ENCODE assay signal across 13 cellular contexts in genomic region chr5:159820692-159821091, GRCh38.
DNase-seq lines count a peak whose midpoint lies in the region; TF ChIP-seq lines count a peak whose summit lies in the region.
"Had no signal": no experiment of that assay in that cellular context is flagged by ENCODE, and none has a peak within 500 bp of the region (broad histone marks: within the 10 kb centered on the region; RNA-seq: fewer than 3 reads in every experiment).

No MANE protein-coding gene starts in this region.

- TF ChIP-seq CTCF in right atrium auricular region (IDR thresholded peaks at IDR 0.05) (no peak), transverse colon (IDR thresholded peaks at IDR 0.05) (no peak)

- no peak for TF ChIP-seq EP300 in transverse colon (IDR thresholded peaks at IDR 0.05; ENCODE audit: low read depth)

- H3K27ac ChIP-seq in right atrium auricular region: peak overlapping the region; percentile 48 to 84
- peak overlapping the region; percentile 62 to 69 (median 64) for H3K27ac ChIP-seq in transverse colon

- peak; percentile 55 for DNase-seq in right atrium auricular region (ENCODE audit: low spot score)
- no peak for DNase-seq in cardiac septum (ENCODE audit: low spot score)
- DNase-seq in islet precursor cell: peak; percentile 8
- no peak for DNase-seq in transverse colon
- no peak for DNase-seq in MV-4-11 (lab: John Stamatoyannopoulos, UW)
- DNase-seq in NCI-H2196 (lab: John Stamatoyannopoulos, UW; ENCODE audit: unreplicated experiment): no peak
- no peak for DNase-seq in NCI-H2107 treated with DMSO at 0.1 percent for 48 hours (lab: John Stamatoyannopoulos, UW; ENCODE audit: unreplicated experiment)
- DNase-seq: 8988T; ACHN; C1 segment of cervical spinal cord; Calu3; CD4-positive, alpha-beta T cell; DMS 273 treated with DMSO at 0.1 percent for 48 hours had no signal

- 91 to 100% methylated on average over 1 to 3 of the region's 3 CpGs for WGBS in transverse colon (ENCODE audit: low coverage in 1 of 2), 2 donors

- in situ Hi-C loops in transverse colon (cut with MboI; ENCODE audit: low pct_ligation_motif_present in 1 of 4, low pct_unique_long_range_greater_than_20kb in 1 of 4, low sequenced_read_pairs in 3 of 4): no loop called here

- H3K4me1 ChIP-seq in right atrium auricular region (peaks cover 0 to 15% of the 10 kb centered on the region in 2 donors), transverse colon (peaks cover 0 to 3% (median 1%) of the 10 kb centered on the region in 4 donors)

- H3K27me3 ChIP-seq in right atrium auricular region (no peaks in the 10 kb centered on the region), transverse colon (no peaks in the 10 kb centered on the region)

- H3K4me3 ChIP-seq in right atrium auricular region (no peak overlapping the region), transverse colon (no peak overlapping the region)

- intact Hi-C loops in cardiac septum (cut with DNase I): no loop called here
- intact Hi-C loops in transverse colon (cut with DNase I; ENCODE audit: low total_unique reads): no loop called here

- no peak for TF ChIP-seq POLR2A in transverse colon (IDR thresholded peaks at IDR 0.05)

- H3K36me3 ChIP-seq in right atrium auricular region (no peaks in the 10 kb centered on the region), transverse colon (no peaks in the 10 kb centered on the region)

- H3K9me3 ChIP-seq in right atrium auricular region (no peaks in the 10 kb centered on the region), transverse colon (no peaks in the 10 kb centered on the region)

Comparison
In these comparisons a context has a peak if more than half of its experiments do, and no peak if none do; other contexts are left out.
1. DNase-seq: peak in right atrium auricular region (single experiment) and islet precursor cell (single experiment); none in cardiac septum (single experiment), transverse colon (single experiment), MV-4-11 (single experiment), NCI-H2196 (single experiment) and NCI-H2107 treated with DMSO at 0.1 percent for 48 hours (single experiment).